In genomic region chr10:98485959-98486358, GRCh38 we compare ENCODE assay signal across 25 cellular contexts. TPM values are rescaled to one million over a fixed set of nuclear protein-coding genes. Genes with fewer than 3 reads are reported as not detected.
DNase-seq lines count a peak whose midpoint lies in the region; ATAC-seq, FAIRE-seq and TF ChIP-seq lines count a peak whose summit lies in the region.
"Had no signal": no experiment of that assay in that cellular context is flagged by ENCODE, and none has a peak within 500 bp of the region (broad histone marks: within the 10 kb centered on the region; RNA-seq: fewer than 3 reads in every experiment).

No MANE protein-coding gene starts in this region.

- H3K9ac ChIP-seq in H9 (ENCODE audit: extremely low read depth, insufficient read length, low read length): no peak overlapping the region
- H3K9ac ChIP-seq in H1 (replicated peaks in 1 of 4; ENCODE audit: extremely low read depth in 1 of 4, low read depth in 3 of 4, low read length in 3 of 4): no peak overlapping the region
- peak overlapping the region; percentile 79 for H3K9ac ChIP-seq in mesenchymal stem cell (ENCODE audit: low read length)

- H3K18ac ChIP-seq in H9 (ENCODE audit: insufficient read length, low read depth, low read length) (no peak overlapping the region), H1 (ENCODE audit: extremely low read depth, low read length) (no peak overlapping the region), mesenchymal stem cell (ENCODE audit: low read depth in 1 of 2, low read length in 2 of 2) (peak overlapping the region in 1 of 2 experiments; percentile 57)

- no peak overlapping the region for H3K56ac ChIP-seq in H9 (ENCODE audit: insufficient read length, low read depth, low read length)
- no peak overlapping the region for H3K56ac ChIP-seq in H1 (replicated peaks; ENCODE audit: insufficient read length, low read depth, low read length)

- no peak for TF ChIP-seq POLR2A in H1 (IDR thresholded peaks at IDR 0.05; ENCODE audit: control extremely low read depth in 1 of 2, low read depth in 2 of 2, low read length in 2 of 2)

- H3K27me3 Mint-ChIP-seq in H9 (ENCODE audit: low read depth): peaks cover 3% of the 10 kb centered on the region; the same call in 1 of the 2 replicates

- H3K23me2 ChIP-seq in H9 (ENCODE audit: insufficient read length, low read depth, low read length, poor library complexity, severe bottlenecking) (no peaks in the 10 kb centered on the region), H1 (ENCODE audit: low read depth, low read length) (no peaks in the 10 kb centered on the region)

- H2BK120ac ChIP-seq in H9 (ENCODE audit: low read depth, low read length, poor library complexity, severe bottlenecking): no peak overlapping the region
- H2BK120ac ChIP-seq in H1 (replicated peaks; ENCODE audit: low read depth, low read length): no peak overlapping the region
- H2BK120ac ChIP-seq in mesenchymal stem cell (ENCODE audit: low read depth, low read length): peak overlapping the region; percentile 44

- CTCF ChIA-PET in H1 (lab: Charles Lee; ENCODE audit: partially characterized antibody): interaction anchor here (1.2 to 1.4 kb wide), 2 partner anchors 19 to 24 kb away, joined by 3 to 4 read pairs; no protein-coding TSS in a partner anchor

- POLR2A ChIA-PET in H1 (lab: Charles Lee; ENCODE audit: partially characterized antibody): no interaction called here

- no peaks in the 10 kb centered on the region for H3K4me1 Mint-ChIP-seq in H9

- no peak overlapping the region for H3K27ac Mint-ChIP-seq in H9
- H3K27ac Mint-ChIP-seq in activated naive CD4-positive, alpha-beta T cell treated with anti-CD3 and anti-CD28 coated beads, Interleukin-2, amount 50 U/mL, for 72 hours: no peak overlapping the region
- H3K27ac Mint-ChIP-seq: activated naive CD8-positive, alpha-beta T cell; CD14-positive monocyte; T-helper 17 cell had no signal

- no peaks in the 10 kb centered on the region for H3K79me2 ChIP-seq in H9 (ENCODE audit: insufficient read depth, low read length)
- no peaks in the 10 kb centered on the region for H3K79me2 ChIP-seq in H1 (ENCODE audit: control insufficient read depth in 1 of 2, insufficient read depth in 2 of 2, low read length in 2 of 2)

- H3K36me3 ChIP-seq in H1 (ENCODE audit: control insufficient read depth in 2 of 4, insufficient read depth in 4 of 4, low read length in 3 of 4) (no peaks in the 10 kb centered on the region), mesenchymal stem cell (ENCODE audit: control insufficient read depth in 1 of 2, insufficient read depth in 2 of 2, low read depth in 1 of 2, low read length in 2 of 2) (no peaks in the 10 kb centered on the region)
- H3K36me3 ChIP-seq: esophagus squamous epithelium, right lobe of liver, SJSA1, upper lobe of left lung had no signal

- H3K27me3 ChIP-seq in H9 (ENCODE audit: insufficient read depth, low read length): no peaks in the 10 kb centered on the region
- H3K27me3 ChIP-seq in H1 (replicated peaks in 1 of 4; ENCODE audit: control insufficient read depth in 3 of 4, extremely low read depth in 1 of 4, insufficient read depth in 3 of 4, low read length in 3 of 4): no peaks in the 10 kb centered on the region
- H3K27me3 ChIP-seq in mesenchymal stem cell (ENCODE audit: control insufficient read depth in 1 of 2, insufficient read depth in 1 of 2, low read length in 2 of 2): no peaks in the 10 kb centered on the region
- no peaks in the 10 kb centered on the region for H3K27me3 ChIP-seq in dorsolateral prefrontal cortex
- H3K27me3 ChIP-seq: esophagus squamous epithelium, right lobe of liver, SJSA1, upper lobe of left lung had no signal

- H3K79me1 ChIP-seq in H9 (ENCODE audit: insufficient read depth, low read depth, low read length, poor library complexity, severe bottlenecking): no peaks in the 10 kb centered on the region
- no peaks in the 10 kb centered on the region for H3K79me1 ChIP-seq in H1 (ENCODE audit: low read depth, low read length)
- no peaks in the 10 kb centered on the region for H3K79me1 ChIP-seq in mesenchymal stem cell (replicated peaks; ENCODE audit: low read length, poor library complexity, severe bottlenecking)

- H4K8ac ChIP-seq in H9 (replicated peaks; ENCODE audit: insufficient read length, low read depth, low read length) (no peak overlapping the region), H1 (ENCODE audit: extremely low read depth, insufficient read depth, low read length) (no peak overlapping the region), mesenchymal stem cell (ENCODE audit: low read length) (peak overlapping the region; percentile 45)

- TF ChIP-seq EP300 in H1 (IDR thresholded peaks at IDR 0.05; ENCODE audit: borderline replicate concordance in 1 of 2, low read depth in 2 of 2, low read length in 2 of 2): no peak

- no peak overlapping the region for H2BK12ac ChIP-seq in H9 (ENCODE audit: insufficient read length, low read depth, low read length)
- H2BK12ac ChIP-seq in H1 (ENCODE audit: low read depth, low read length): no peak overlapping the region
- peak overlapping the region; percentile 47 to 61 for H2BK12ac ChIP-seq in mesenchymal stem cell (ENCODE audit: low read length in 2 of 2)

- H2BK20ac ChIP-seq in H9 (ENCODE audit: low read depth, low read length, poor library complexity, severe bottlenecking) (no peak overlapping the region), H1 (ENCODE audit: low read length) (no peak overlapping the region)

- no peak overlapping the region for H3T11ph ChIP-seq in H9 (ENCODE audit: low read length)

- no peak overlapping the region for H4K5ac ChIP-seq in H9 (ENCODE audit: insufficient read length, low read depth, low read length)
- H4K5ac ChIP-seq in H1 (ENCODE audit: insufficient read length, low read depth, low read length): no peak overlapping the region

- no peak; a peak in 1 of 4 replicates for TF ChIP-seq RAD21 in H1 (IDR thresholded peaks at IDR 0.05 in 1 of 2, conservative IDR thresholded peaks at IDR 0.05 in 1 of 2; ENCODE audit: low read depth in 2 of 2, low read length in 2 of 2)

- H3K4me1 ChIP-seq in H9 (ENCODE audit: insufficient read depth, low read length) (no peaks in the 10 kb centered on the region), H1 (replicated peaks in 1 of 4; ENCODE audit: control insufficient read depth in 3 of 4, insufficient read depth in 4 of 4, low read length in 3 of 4) (no peaks in the 10 kb centered on the region), mesenchymal stem cell (ENCODE audit: control insufficient read depth, insufficient read depth, low read depth, low read length) (no peaks in the 10 kb centered on the region)
- H3K4me1 ChIP-seq: esophagus squamous epithelium, right lobe of liver, SJSA1, upper lobe of left lung had no signal

- H3K9me3 ChIP-seq in H9 (ENCODE audit: control insufficient read depth, low read depth, low read length) (no peaks in the 10 kb centered on the region), H1 (ENCODE audit: insufficient read depth in 2 of 2, low read depth in 1 of 2, low read length in 1 of 2) (peaks cover 3% of the 10 kb centered on the region in 2 experiments; a peak in 2 of 4 replicates), mesenchymal stem cell (ENCODE audit: control insufficient read depth, low read length) (peaks cover 5% of the 10 kb centered on the region)
- H3K9me3 ChIP-seq: esophagus squamous epithelium, right lobe of liver, SJSA1, upper lobe of left lung had no signal

- H3K14ac ChIP-seq in H9 (ENCODE audit: insufficient read depth, low read length): no peak overlapping the region
- H3K14ac ChIP-seq in H1 (ENCODE audit: insufficient read length): no peak overlapping the region
- no peak overlapping the region for H3K14ac ChIP-seq in mesenchymal stem cell (ENCODE audit: low read length in 2 of 2)

- DNase-seq in AG08396 (ENCODE audit: low spot score): peak; percentile 38
- DNase-seq in H9: no peak
- DNase-seq in H1 (ENCODE audit: low read depth in 1 of 2, low spot score in 2 of 2): no peak
- DNase-seq in mesenchymal stem cell: no peak
- no peak for DNase-seq in activated naive CD4-positive, alpha-beta T cell treated with anti-CD3 and anti-CD28 coated beads, Interleukin-2, amount 50 U/mL, for 72 hours (ENCODE audit: low spot score in 2 of 2)
- DNase-seq in NCI-H748 (lab: John Stamatoyannopoulos, UW; ENCODE audit: unreplicated experiment): no peak
- no peak for DNase-seq in dorsolateral prefrontal cortex
- DNase-seq: activated CD4-positive, alpha-beta T cell treated with anti-CD3 and anti-CD28 coated beads for 48 hours; effector CD8-positive, alpha-beta T cell; esophagus squamous epithelium; glutamatergic neuron; NCI-H1092; NCI-H2029; NCI-H446; right lobe of liver; stimulated activated CD8-positive, alpha-beta memory T cell treated with anti-CD3 and anti-CD28 coated beads, Interleukin-4, amount 100 ng/mL, for 48 hours; T-helper 17 cell; upper lobe of left lung had no signal

- H3K9me3 Mint-ChIP-seq in H9: peaks cover 7 to 9% of the 10 kb centered on the region in 2 experiments; a peak in 4 of 5 replicates
- H3K9me3 Mint-ChIP-seq in activated naive CD4-positive, alpha-beta T cell treated with anti-CD3 and anti-CD28 coated beads, Interleukin-2, amount 50 U/mL, for 72 hours: no peaks in the 10 kb centered on the region
- H3K9me3 Mint-ChIP-seq: nephron had no signal

- H2BK15ac ChIP-seq in H9 (ENCODE audit: low read depth, low read length) (no peak overlapping the region), H1 (ENCODE audit: low read length) (no peak overlapping the region), mesenchymal stem cell (ENCODE audit: low read depth, poor library complexity, severe bottlenecking) (no peak overlapping the region)

- H3K4me2 ChIP-seq in H9 (ENCODE audit: insufficient read depth, insufficient read length, low read length) (no peak overlapping the region), H1 (ENCODE audit: insufficient read depth in 1 of 2, low read depth in 2 of 2, low read length in 2 of 2) (no peak overlapping the region), mesenchymal stem cell (ENCODE audit: low read length, poor library complexity, severe bottlenecking) (no peak overlapping the region)

- ATAC-seq in GM21825 (IDR thresholded peaks at IDR 0.05; ENCODE audit: unreplicated experiment): no peak
- no peak for ATAC-seq in activated naive CD4-positive, alpha-beta T cell treated with anti-CD3 and anti-CD28 coated beads, Interleukin-2, amount 50 U/mL, for 72 hours
- ATAC-seq: Panc1, right lobe of liver, T-helper 17 cell had no signal

- peaks cover 0 to 9% (median 0%) of the 10 kb centered on the region in 3 experiments; a peak in 3 of 7 replicates for H3K36me3 Mint-ChIP-seq in H9 (ENCODE audit: insufficient read depth in 1 of 3, low read depth in 3 of 3)
- no peaks in the 10 kb centered on the region for H3K36me3 Mint-ChIP-seq in activated naive CD4-positive, alpha-beta T cell treated with anti-CD3 and anti-CD28 coated beads, Interleukin-2, amount 50 U/mL, for 72 hours
- H3K36me3 Mint-ChIP-seq: activated naive CD8-positive, alpha-beta T cell; CD14-positive monocyte had no signal

- H4K20me1 ChIP-seq in H9 (ENCODE audit: control insufficient read depth, insufficient read depth, insufficient read length) (no peaks in the 10 kb centered on the region), H1 (replicated peaks in 1 of 2; ENCODE audit: control insufficient read depth in 1 of 2, insufficient read depth in 2 of 2, low read length in 2 of 2) (no peaks in the 10 kb centered on the region)

- TF ChIP-seq CTCF in H9 (conservative IDR thresholded peaks at IDR 0.05) (peak; percentile 28; the same call in 1 of the 3 replicates), H1 (IDR thresholded peaks at IDR 0.05; ENCODE audit: control extremely low read depth in 1 of 3, insufficient read depth in 1 of 3, low read depth in 1 of 3, low read length in 3 of 3) (peak in 2 of 3 experiments; percentile 12 to 17; a peak in 1 of 4 replicates), dorsolateral prefrontal cortex (IDR thresholded peaks at IDR 0.05 in 54 of 56, conservative IDR thresholded peaks at IDR 0.05 in 2 of 56; ENCODE audit: low read depth in 1 of 56, partially characterized antibody in 56 of 56) (no peak)

- H3K4me3 ChIP-seq in H1 (ENCODE audit: extremely low read depth in 1 of 4, insufficient read depth in 2 of 4, low read depth in 3 of 4, low read length in 4 of 4): no peak overlapping the region
- peak overlapping the region in 1 of 2 experiments; percentile 21 for H3K4me3 ChIP-seq in mesenchymal stem cell (ENCODE audit: insufficient read depth in 1 of 2, low read depth in 1 of 2, low read length in 2 of 2)
- no peak overlapping the region for H3K4me3 ChIP-seq in dorsolateral prefrontal cortex
- H3K4me3 ChIP-seq: esophagus squamous epithelium, right lobe of liver, SJSA1, upper lobe of left lung had no signal

- H2AFZ ChIP-seq in H9 (ENCODE audit: low read length) (no peak overlapping the region), H1 (ENCODE audit: low read length) (0 out of 2 replicates have a peak overlapping the region, but pooled peaks have one; percentile 11), mesenchymal stem cell (ENCODE audit: low read depth, low read length) (no peak overlapping the region)

- no peak overlapping the region for H3K23ac ChIP-seq in H9 (ENCODE audit: insufficient read length, low read depth, low read length)
- no peak overlapping the region for H3K23ac ChIP-seq in H1 (ENCODE audit: insufficient read length)
- H3K23ac ChIP-seq in mesenchymal stem cell (ENCODE audit: low read length in 2 of 2): no peak overlapping the region

- H2AK5ac ChIP-seq in H9 (ENCODE audit: insufficient read length, low read length) (no peak overlapping the region), H1 (ENCODE audit: low read depth, low read length) (no peak overlapping the region), mesenchymal stem cell (ENCODE audit: low read length, severe bottlenecking) (no peak overlapping the region)

- FAIRE-seq in H1 (lab: Jason Lieb, UNC): no peak
- FAIRE-seq: GM18507 had no signal

- H3K27ac ChIP-seq in H9 (ENCODE audit: insufficient read length, low read depth, low read length) (no peak overlapping the region), H1 (ENCODE audit: low read depth, low read length) (no peak overlapping the region), mesenchymal stem cell (ENCODE audit: low read length, poor library complexity, severe bottlenecking) (no peak overlapping the region), dorsolateral prefrontal cortex (peak overlapping the region in 6 of 59 donors; percentile 1 to 35 (median 20))
- H3K27ac ChIP-seq: esophagus squamous epithelium, right lobe of liver, SJSA1, upper lobe of left lung had no signal

- no peak overlapping the region for H2BK5ac ChIP-seq in H9 (ENCODE audit: insufficient read length, low read length)
- no peak overlapping the region for H2BK5ac ChIP-seq in H1 (ENCODE audit: low read depth, low read length)
- H2BK5ac ChIP-seq in mesenchymal stem cell (ENCODE audit: low read depth, low read length, poor library complexity, severe bottlenecking): no peak overlapping the region

- intact Hi-C loops in dorsolateral prefrontal cortex (cut with DNase I): no loop called here

- no CpG with 5 or more reads among the region's 2 CpGs for WGBS in H9 (ENCODE audit: extremely low coverage, insufficient read length, low lambda C conversion rate)
- 82% methylated on average over 2 of the region's 2 CpGs; no CpG with 5 or more reads in 1 of the 2 experiments for WGBS in H1 (ENCODE audit: extremely low coverage in 1 of 2, insufficient coverage in 1 of 2, insufficient read length in 1 of 2, insufficient replicate concordance in 2 of 2, low coverage in 1 of 2, low lambda C conversion rate in 2 of 2, missing lambda C conversion rate in 1 of 2), 2 experiments
- WGBS in mesenchymal stem cell: 62% methylated on average over 2 of the region's 2 CpGs

- no peak overlapping the region for H4K91ac ChIP-seq in H9 (ENCODE audit: insufficient read length, low read depth, low read length)
- H4K91ac ChIP-seq in H1 (replicated peaks; ENCODE audit: insufficient read length, low read length): no peak overlapping the region
- H4K91ac ChIP-seq in mesenchymal stem cell (ENCODE audit: low read length): no peak overlapping the region

- no peak overlapping the region for H3K4me3 Mint-ChIP-seq in H9
- H3K4me3 Mint-ChIP-seq: activated naive CD8-positive, alpha-beta T cell; CD14-positive monocyte; nephron; T-helper 17 cell had no signal

- no peak overlapping the region for H3K4ac ChIP-seq in H9 (ENCODE audit: low read depth, low read length)
- no peak overlapping the region for H3K4ac ChIP-seq in H1 (replicated peaks; ENCODE audit: insufficient read length, low read depth, low read length)
- peak overlapping the region in 1 of 2 experiments; percentile 43 for H3K4ac ChIP-seq in mesenchymal stem cell (ENCODE audit: low read depth in 1 of 2, low read length in 2 of 2)

RNA-seq across cellular contexts. Expression of gene HPS1, which starts 39.2 kb away (rescaled TPM):
- total RNA-seq in H9 (2021) (46.8 and 47.4 TPM in 2 replicates), dorsolateral prefrontal cortex (10 to 100 TPM; 37.6 to 78.5 (median 54.4) TPM)
- total RNA-seq in H1 (2021; fragmentation: NEBNext Ultra II Directional; extraction: Animal tissue kit (Norgen Biotek cat#: 25700)): 38.7 and 44.0 TPM in 2 replicates
- 61.7 and 67.5 TPM in 2 replicates for polyA plus RNA-seq in H1 (2011; rRNA removed)
- 51.9 TPM for polyA plus RNA-seq in H1 (2011; cell fraction: cytosol; rRNA removed)
- 151 TPM for polyA plus RNA-seq in H1 (2011; cell fraction: nucleus; rRNA removed)
- 44.2 to 60.2 TPM (median 54.2 TPM) in 4 replicates for polyA plus RNA-seq in H1 (2012, experiment 1 of 2)
- polyA plus RNA-seq in H1 (2012, experiment 2 of 2): 44.6 TPM
- 32.9 TPM for polyA plus RNA-seq in H1 (2013, experiment 1 of 2)
- polyA plus RNA-seq in H1 (2013, experiment 2 of 2): 32.5 TPM
- polyA minus RNA-seq in H1 (2011; rRNA and poly(A)+ RNA removed): 39.4 and 49.7 TPM in 2 replicates
- polyA minus RNA-seq in H1 (2011; cell fraction: cytosol; rRNA and poly(A)+ RNA removed): 24.3 TPM
- polyA minus RNA-seq in H1 (2011; cell fraction: nucleus; rRNA and poly(A)+ RNA removed): 60.9 TPM
- 68.1 TPM for polyA plus RNA-seq in mesenchymal stem cell (2013, experiment 1 of 2)
- polyA plus RNA-seq in mesenchymal stem cell (2013, experiment 2 of 2): 67.1 TPM
- 10 to 100 TPM; 22.8 to 57.4 TPM for total RNA-seq in activated naive CD4-positive, alpha-beta T cell treated with anti-CD3 and anti-CD28 coated beads, Interleukin-2, amount 50 U/mL, for 72 hours

Comparison
In these comparisons a context has a peak if more than half of its experiments do, and no peak if none do; other contexts are left out.
1. H2BK12ac ChIP-seq: peak in mesenchymal stem cell (2 of 2); none in H9 (single experiment) and H1 (single experiment).
2. CTCF ChIP-seq: peak in H9 (single experiment) and H1 (2 of 3); none in dorsolateral prefrontal cortex (0 of 56).